1 cellular context compared by ENCODE assay signal in the genomic region with DNA sequence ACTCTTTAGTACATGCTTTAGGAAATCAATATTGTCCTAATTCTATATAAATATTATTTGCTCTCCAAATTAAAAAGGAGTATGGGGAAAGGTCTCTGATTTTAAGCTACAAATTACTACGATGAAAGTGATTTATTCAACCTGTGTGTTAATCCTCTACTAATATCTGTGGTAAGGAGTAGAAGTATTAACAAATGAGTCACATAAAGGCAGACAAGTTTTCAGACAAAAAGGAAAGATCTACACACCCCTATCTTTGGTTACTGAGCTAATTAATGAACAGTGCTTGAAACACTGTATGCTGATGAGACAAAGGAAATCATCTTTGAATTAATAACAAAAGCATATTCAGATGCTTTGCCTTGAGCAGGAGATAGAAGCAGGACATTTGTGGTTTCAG.
TF ChIP-seq lines count a peak whose summit lies in the region.

No MANE protein-coding gene starts in this region.

TF ChIP-seq in IMR-90, 13 proteins besides CTCF, POLR2A, EP300 and RAD21:
- no peak for TF ChIP-seq CEBPB (IDR thresholded peaks at IDR 0.05; ENCODE audit: low read depth, low read length)
- TF ChIP-seq FOS (IDR thresholded peaks at IDR 0.05; ENCODE audit: low read depth, low read length) = no peak
- TF ChIP-seq BHLHE40 (IDR thresholded peaks at IDR 0.05; ENCODE audit: low read depth, low read length) = no peak
- TF ChIP-seq MAZ (IDR thresholded peaks at IDR 0.05; ENCODE audit: borderline replicate concordance, low read depth, low read length) = no peak
- no peak for TF ChIP-seq CHD1 (IDR thresholded peaks at IDR 0.05; ENCODE audit: low read depth, low read length)
- TF ChIP-seq MXI1 (IDR thresholded peaks at IDR 0.05; ENCODE audit: borderline replicate concordance, low read depth, low read length) = no peak
- no peak for TF ChIP-seq SMC3 (IDR thresholded peaks at IDR 0.05; ENCODE audit: low read depth, low read length)
- TF ChIP-seq, protein P1, sequence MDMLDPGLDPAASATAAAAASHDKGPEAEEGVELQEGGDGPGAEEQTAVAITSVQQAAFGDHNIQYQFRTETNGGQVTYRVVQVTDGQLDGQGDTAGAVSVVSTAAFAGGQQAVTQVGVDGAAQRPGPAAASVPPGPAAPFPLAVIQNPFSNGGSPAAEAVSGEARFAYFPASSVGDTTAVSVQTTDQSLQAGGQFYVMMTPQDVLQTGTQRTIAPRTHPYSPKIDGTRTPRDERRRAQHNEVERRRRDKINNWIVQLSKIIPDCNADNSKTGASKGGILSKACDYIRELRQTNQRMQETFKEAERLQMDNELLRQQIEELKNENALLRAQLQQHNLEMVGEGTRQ (IDR thresholded peaks at IDR 0.05; ENCODE audit: low read depth, low read length) = no peak
- TF ChIP-seq, protein P2, sequence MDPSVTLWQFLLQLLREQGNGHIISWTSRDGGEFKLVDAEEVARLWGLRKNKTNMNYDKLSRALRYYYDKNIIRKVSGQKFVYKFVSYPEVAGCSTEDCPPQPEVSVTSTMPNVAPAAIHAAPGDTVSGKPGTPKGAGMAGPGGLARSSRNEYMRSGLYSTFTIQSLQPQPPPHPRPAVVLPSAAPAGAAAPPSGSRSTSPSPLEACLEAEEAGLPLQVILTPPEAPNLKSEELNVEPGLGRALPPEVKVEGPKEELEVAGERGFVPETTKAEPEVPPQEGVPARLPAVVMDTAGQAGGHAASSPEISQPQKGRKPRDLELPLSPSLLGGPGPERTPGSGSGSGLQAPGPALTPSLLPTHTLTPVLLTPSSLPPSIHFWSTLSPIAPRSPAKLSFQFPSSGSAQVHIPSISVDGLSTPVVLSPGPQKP (IDR thresholded peaks at IDR 0.05; ENCODE audit: borderline replicate concordance, low read depth, low read length) = no peak
- TF ChIP-seq NFE2L2 (IDR thresholded peaks at IDR 0.05; ENCODE audit: low read depth, low read length) = no peak
- no peak for TF ChIP-seq RFX5 (IDR thresholded peaks at IDR 0.05; ENCODE audit: low read depth, low read length)
- TF ChIP-seq MAFK (IDR thresholded peaks at IDR 0.05; ENCODE audit: low read depth, low read length) = no peak
- no peak for TF ChIP-seq RCOR1 (IDR thresholded peaks at IDR 0.05; ENCODE audit: insufficient replicate concordance, low read length)
